Comparison of ENCODE assay signal across 27 cellular contexts in the genomic region with DNA sequence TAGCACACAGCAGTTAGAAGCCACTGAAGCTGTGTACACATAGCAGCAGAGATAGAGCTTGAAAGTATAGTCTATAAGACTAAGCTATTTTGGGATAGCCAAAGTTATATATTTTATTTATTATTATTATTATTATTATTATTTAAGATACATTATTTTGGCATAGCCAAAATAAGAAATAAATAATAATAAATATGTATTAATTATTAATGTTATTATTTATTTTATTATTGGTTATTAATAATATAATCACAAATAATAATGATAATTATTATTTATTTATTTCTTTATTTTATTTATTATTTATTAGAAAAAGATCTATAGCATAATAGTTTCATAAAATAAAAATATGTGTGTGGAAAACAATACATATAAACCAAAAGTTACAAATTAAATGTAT.
"Had no signal": no experiment of that assay in that cellular context is flagged by ENCODE, and none has a peak within 500 bp of the region (broad histone marks: within the 10 kb centered on the region; RNA-seq: fewer than 3 reads in every experiment).

No MANE protein-coding gene starts in this region.

- H3K9me3 ChIP-seq: lower lobe of right lung, neutrophil, suprapubic skin, thoracic aorta, tibial artery, upper lobe of right lung had no signal

- H3K27ac Mint-ChIP-seq: naive B cell; natural killer cell; nephron progenitor cell; neural progenitor cell; progenitor cell of endocrine pancreas; stimulated activated effector memory CD8-positive, alpha-beta T cell treated with anti-CD3 and anti-CD28 coated beads, Interleukin-12 subunit alpha, Interleukin-12 subunit beta, amount 100 ng/mL, for 72 hours; stimulated activated naive CD8-positive, alpha-beta T cell treated with anti-CD3 and anti-CD28 coated beads, Interleukin-15, Interleukin-2, amounts not matched to agents 100 ng/mL and 50 ng/mL, for 24 hours had no signal

- H3K36me3 Mint-ChIP-seq: natural killer cell; neural progenitor cell; stimulated activated effector memory CD8-positive, alpha-beta T cell treated with anti-CD3 and anti-CD28 coated beads, Interleukin-12 subunit alpha, Interleukin-12 subunit beta, amount 100 ng/mL, for 72 hours had no signal

- H3K4me3 Mint-ChIP-seq: naive B cell; natural killer cell; nephron progenitor cell; neural progenitor cell; stimulated activated effector memory CD8-positive, alpha-beta T cell treated with anti-CD3 and anti-CD28 coated beads, Interleukin-12 subunit alpha, Interleukin-12 subunit beta, amount 100 ng/mL, for 72 hours; stimulated activated naive CD8-positive, alpha-beta T cell treated with anti-CD3 and anti-CD28 coated beads, Interleukin-15, Interleukin-2, amounts not matched to agents 100 ng/mL and 50 ng/mL, for 24 hours had no signal

- H3K36me3 ChIP-seq: left lung, lower lobe of right lung, neural progenitor cell, neutrophil, spleen, suprapubic skin, thoracic aorta, tibial artery, upper lobe of right lung had no signal

- H3K27ac ChIP-seq: left lung, lower lobe of right lung, neural progenitor cell, neutrophil, skin epidermis, spleen, suprapubic skin, thoracic aorta, tibial artery, upper lobe of right lung had no signal

- DNase-seq: left colon; left lung; lower lobe of right lung; mammary epithelial cell; mesenchymal stem cell; naive B cell; natural killer cell; nephron progenitor cell; occipital lobe; retina; right cardiac atrium; spleen; stimulated activated CD4-positive, alpha-beta T cell treated with anti-CD3 and anti-CD28 coated beads, Interleukin-4, amount 100 ng/mL, for 24 hours; stimulated activated naive CD4-positive, alpha-beta T cell; tibial artery; trophoblast cell; upper lobe of right lung had no signal

- H3K27me3 ChIP-seq: left lung, neural progenitor cell, neutrophil, spleen, suprapubic skin, upper lobe of right lung had no signal

- H3K27me3 Mint-ChIP-seq: progenitor cell of endocrine pancreas; stimulated activated naive CD8-positive, alpha-beta T cell treated with anti-CD3 and anti-CD28 coated beads, Interleukin-15, Interleukin-2, amounts not matched to agents 100 ng/mL and 50 ng/mL, for 24 hours had no signal

- ATAC-seq: left colon; left lung; lower lobe of right lung; natural killer cell; right cardiac atrium; sciatic nerve; stimulated activated effector memory CD8-positive, alpha-beta T cell treated with anti-CD3 and anti-CD28 coated beads, Interleukin-12 subunit alpha, Interleukin-12 subunit beta, amount 100 ng/mL, for 72 hours; upper lobe of right lung had no signal

- H3K4me3 ChIP-seq: left lung, lower lobe of right lung, neural progenitor cell, skin epidermis, spleen, suprapubic skin, thoracic aorta, tibial artery, upper lobe of right lung had no signal

- H3K4me1 ChIP-seq: left lung, lower lobe of right lung, neural progenitor cell, spleen, suprapubic skin, tibial artery, upper lobe of right lung had no signal

- FAIRE-seq: keratinocyte had no signal

- H3K4me1 Mint-ChIP-seq: naive B cell; natural killer cell; nephron progenitor cell; neural progenitor cell; stimulated activated effector memory CD8-positive, alpha-beta T cell treated with anti-CD3 and anti-CD28 coated beads, Interleukin-12 subunit alpha, Interleukin-12 subunit beta, amount 100 ng/mL, for 72 hours had no signal

- H3K9me3 Mint-ChIP-seq: natural killer cell had no signal
